25 cellular contexts compared by ENCODE assay signal in the genomic region with DNA sequence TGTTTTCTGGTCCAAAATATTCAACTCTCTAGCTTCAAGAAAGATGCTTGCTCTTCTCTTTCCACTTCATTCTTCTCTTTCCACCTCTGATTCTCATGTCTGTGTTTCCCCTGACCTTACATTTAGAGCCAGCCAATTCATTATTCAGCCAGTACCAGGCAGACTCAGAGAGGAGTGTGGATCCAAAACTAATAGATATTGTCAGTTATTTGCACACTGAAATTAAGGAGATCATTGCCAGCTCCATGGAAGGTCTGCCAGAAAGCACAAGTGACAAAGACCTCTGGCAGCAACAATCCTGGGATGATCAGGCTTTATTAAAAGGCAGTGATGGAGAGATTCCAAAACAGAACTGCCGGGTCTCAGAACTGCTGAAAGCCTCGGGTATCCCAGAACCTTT.
"Had no signal": no experiment of that assay in that cellular context is flagged by ENCODE, and none has a peak within 500 bp of the region (broad histone marks: within the 10 kb centered on the region; RNA-seq: fewer than 3 reads in every experiment).

No MANE protein-coding gene starts in this region.

- H3K9me3 ChIP-seq: stomach, suprapubic skin, testis, thoracic aorta, thyroid gland, tibial artery, tibial nerve, transverse colon, upper lobe of left lung, upper lobe of right lung, uterus, vagina had no signal

- H3K4me3 ChIP-seq: stomach, suprapubic skin, testis, thoracic aorta, thyroid gland, tibial artery, tibial nerve, transverse colon, upper lobe of left lung, upper lobe of right lung, uterus, vagina had no signal

- H3K27me3 ChIP-seq: stomach, suprapubic skin, testis, thyroid gland, tibial artery, tibial nerve, transverse colon, upper lobe of left lung, upper lobe of right lung, uterus, vagina had no signal

- H3K36me3 ChIP-seq: stomach, suprapubic skin, thoracic aorta, thyroid gland, tibial artery, tibial nerve, transverse colon, upper lobe of left lung, upper lobe of right lung, uterus, vagina had no signal

- H3K4me1 ChIP-seq: stomach, suprapubic skin, testis, thyroid gland, tibial artery, transverse colon, upper lobe of left lung, upper lobe of right lung, uterus, vagina had no signal

- ATAC-seq: stimulated activated effector memory CD8-positive, alpha-beta T cell treated with anti-CD3 and anti-CD28 coated beads, Interleukin-12 subunit alpha, Interleukin-12 subunit beta, amount 100 ng/mL, for 72 hours; stimulated activated memory B cell treated with anti-CD40 and anti-IgM and Interleukin-4, amounts not matched to agents 10 μg/mL and 1 μg/mL and 100 μg/mL, for 72 hours; stimulated activated naive B cell treated with anti-CD40 and anti-IgM and Interleukin-4, amounts not matched to agents 10 μg/mL and 1 μg/mL and 100 μg/mL, for 72 hours; stimulated activated naive CD8-positive, alpha-beta T cell treated with anti-CD3 and anti-CD28 coated beads, Interleukin-15, amount 100 ng/mL, for 72 hours; stimulated activated naive CD8-positive, alpha-beta T cell treated with anti-CD3 and anti-CD28 coated beads, Interleukin-15, Interleukin-2, amounts not matched to agents 100 U/mL and 50 U/mL, for 24 hours; upper lobe of right lung had no signal

- H3K27ac ChIP-seq: stomach, suprapubic skin, testis, thoracic aorta, thyroid gland, tibial artery, tibial nerve, transverse colon, upper lobe of left lung, upper lobe of right lung, uterus, vagina had no signal

- DNase-seq: stimulated activated CD4-positive, alpha-beta T cell treated with anti-CD3 and anti-CD28 coated beads, Interleukin-2, amount 100 ng/mL, for 48 hours; stimulated activated CD4-positive, alpha-beta T cell treated with anti-CD3 and anti-CD28 coated beads, Interleukin-4, amount 100 ng/mL, for 1 hour; stimulated activated CD4-positive, alpha-beta T cell treated with anti-CD3 and anti-CD28 coated beads, Interleukin-4, amount 100 ng/mL, for 24 hours; stimulated activated CD4-positive, alpha-beta T cell treated with anti-CD3 and anti-CD28 coated beads, Interleukin-4, amount 100 ng/mL, for 4 hours; stimulated activated CD8-positive, alpha-beta memory T cell treated with anti-CD3 and anti-CD28 coated beads, Interleukin-4, amount 100 ng/mL, for 48 hours; stimulated activated naive B cell treated with anti-CD40 and anti-IgM and Interleukin-4, amounts not matched to agents 10 μg/mL and 1 μg/mL and 100 μg/mL, for 72 hours; stimulated activated naive CD4-positive, alpha-beta T cell; stimulated activated naive CD4-positive, alpha-beta T cell treated with Interleukin-2 at 50 U/mL for 16 hours; stimulated activated naive CD8-positive, alpha-beta T cell treated with anti-CD3 and anti-CD28 coated beads, Interleukin-15, amount 100 ng/mL, for 72 hours; stimulated activated naive CD8-positive, alpha-beta T cell treated with anti-CD3 and anti-CD28 coated beads, Interleukin-15, Interleukin-2, amounts not matched to agents 100 U/mL and 50 U/mL, for 24 hours; stomach; substantia nigra; testis; thyroid gland; tibial artery; transverse colon; upper lobe of left lung; upper lobe of right lung; uterus had no signal
